In the genomic region with DNA sequence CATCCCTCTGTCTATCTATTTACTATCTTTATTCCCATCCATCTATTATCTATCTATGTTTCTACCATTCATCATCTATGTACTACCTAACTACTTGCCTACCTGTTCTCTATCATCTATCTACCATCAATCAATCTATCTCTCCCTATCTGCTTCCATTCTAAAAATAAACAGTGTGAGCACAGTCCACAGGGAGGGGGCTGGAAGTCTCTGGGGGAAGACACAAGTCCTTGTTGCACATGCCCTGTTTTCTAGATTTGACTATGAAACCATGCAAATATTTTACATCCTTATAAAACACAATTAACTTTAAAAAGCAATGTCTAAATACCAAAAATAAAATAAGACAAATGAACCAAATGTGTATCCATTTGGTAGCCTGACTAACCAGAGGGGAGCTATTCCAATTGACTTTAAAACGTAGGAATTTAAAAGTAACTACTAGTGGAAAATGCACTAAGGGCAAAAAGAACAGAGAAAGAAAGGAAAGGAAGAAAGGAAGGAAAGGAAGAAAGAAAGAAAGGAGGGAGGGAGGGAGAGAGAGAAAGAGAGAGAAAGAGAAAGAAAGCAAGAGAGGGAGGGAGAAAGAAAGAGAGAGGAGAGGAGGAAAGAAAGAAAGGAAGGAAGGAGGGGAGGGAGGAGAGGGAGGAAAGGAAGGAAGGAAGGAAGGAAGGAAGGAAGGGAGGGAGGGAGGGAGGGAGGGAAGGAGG, we compare ENCODE assay signal across 21 cellular contexts. TPM values are rescaled to one million over a fixed set of nuclear protein-coding genes. Genes with fewer than 3 reads are reported as not detected.
DNase-seq lines count a peak whose midpoint lies in the region; ATAC-seq, FAIRE-seq and TF ChIP-seq lines count a peak whose summit lies in the region.
"Had no signal": no experiment of that assay in that cellular context is flagged by ENCODE, and none has a peak within 500 bp of the region (broad histone marks: within the 10 kb centered on the region; RNA-seq: fewer than 3 reads in every experiment).

No MANE protein-coding gene starts in this region.

- POLR2A ChIA-PET in Panc1 (lab: Charles Lee) = no interaction called here
- POLR2A ChIA-PET in K562 (lab: Yijun Ruan, JAX) = interaction anchor here (0.7 kb wide), 1 partner anchor 12 kb away, joined by 4 read pairs; no protein-coding TSS in a partner anchor

- no peaks in the 10 kb centered on the region for H3K27me3 ChIP-seq in DND-41 (ENCODE audit: insufficient read depth, low read length, poor library complexity)
- H3K27me3 ChIP-seq in Panc1 (ENCODE audit: control insufficient read depth, insufficient read depth, low read length) = no peaks in the 10 kb centered on the region
- peaks cover 22 to 36% of the 10 kb centered on the region in 2 experiments for H3K27me3 ChIP-seq in K562 (ENCODE audit: control insufficient read depth in 2 of 2, insufficient read depth in 2 of 2, low read length in 2 of 2)
- no peaks in the 10 kb centered on the region for H3K27me3 ChIP-seq in vagina
- H3K27me3 ChIP-seq in stomach = peaks cover 5 to 75% (median 22%) of the 10 kb centered on the region in 3 donors

- DNase-seq in DND-41 (no peak), Panc1 (ENCODE audit: low read depth, low spot score) (no peak), K562 (ENCODE audit: extremely low read depth in 1 of 4, low spot score in 3 of 4) (no peak), activated T-cell treated with anti-CD3 and anti-CD28 coated beads for 4 hours (no peak), vagina (ENCODE audit: extremely low spot score in 2 of 2) (no peak), stomach (no peak)
- DNase-seq: 8988T; C1 segment of cervical spinal cord; CD4-positive, CD25-positive, alpha-beta regulatory T cell; CD8-positive, alpha-beta T cell; DMS 273 treated with DMSO at 0.1 percent for 48 hours; GF-D8; GOT3 had no signal

- intact Hi-C loops in Panc1 (cut with micrococcal nuclease; ENCODE audit: unreplicated experiment) = no loop called here
- intact Hi-C loops in K562 (cut with micrococcal nuclease) = no loop called here
- intact Hi-C loops in vagina (cut with DNase I) = no loop called here
- intact Hi-C loops in stomach (cut with DNase I; ENCODE audit: low total_unique reads) = no loop called here

- H2AFZ ChIP-seq in DND-41 (ENCODE audit: low read depth, low read length) (no peak overlapping the region), K562 (ENCODE audit: low read depth, low read length) (no peak overlapping the region)

- no peaks in the 10 kb centered on the region for H3K9me3 ChIP-seq in DND-41 (ENCODE audit: insufficient read depth, low read length, severe bottlenecking)
- H3K9me3 ChIP-seq in Panc1 (ENCODE audit: control insufficient read depth, insufficient read depth, low read depth, low read length) = no peaks in the 10 kb centered on the region
- no peaks in the 10 kb centered on the region for H3K9me3 ChIP-seq in K562 (replicated peaks; ENCODE audit: control insufficient read depth, insufficient read depth, low read depth, low read length)
- no peaks in the 10 kb centered on the region for H3K9me3 ChIP-seq in vagina
- no peaks in the 10 kb centered on the region for H3K9me3 ChIP-seq in stomach
- H3K9me3 ChIP-seq: A549, HAP-1 had no signal

- H3K4me1 ChIP-seq in DND-41 (ENCODE audit: insufficient read depth, low read length) (peaks cover 93% of the 10 kb centered on the region), Panc1 (ENCODE audit: control insufficient read depth, insufficient read depth, low read length) (peaks cover 78% of the 10 kb centered on the region), K562 (replicated peaks in 1 of 2; ENCODE audit: control insufficient read depth in 2 of 2, insufficient read depth in 2 of 2, low read length in 2 of 2) (peaks cover 6 to 20% of the 10 kb centered on the region in 2 experiments; a peak in 4 of 5 replicates), vagina (peaks cover 10% of the 10 kb centered on the region), stomach (peaks cover 25 to 31% (median 27%) of the 10 kb centered on the region in 4 donors)

- CTCF ChIA-PET in Panc1 (lab: Charles Lee) (interaction anchor here (0.7 kb wide), 1 partner anchor 12 kb away, joined by 3 read pairs; no protein-coding TSS in a partner anchor), K562 (lab: Yijun Ruan, JAX; ENCODE audit: low intra/inter-chr PET ratio) (no interaction called here)

- in situ Hi-C loops in Panc1 (cut with HindIII; ENCODE audit: low pct_unique_long_range_greater_than_20kb, low sequenced_read_pairs) = no loop called here
- in situ Hi-C loops in K562 (cut with MboI) = loop anchor here (5.0 kb wide), 1 partner anchor 168 kb away; no protein-coding TSS in a partner anchor

- H3K27ac ChIP-seq in 22Rv1 (peak overlapping the region; percentile 82), DND-41 (ENCODE audit: low read length) (peak overlapping the region; percentile 51), Panc1 (ENCODE audit: low read length) (peak overlapping the region; percentile 99), K562 (ENCODE audit: extremely low read depth, low read depth, low read length) (no peak overlapping the region), vagina (no peak overlapping the region), stomach (no peak overlapping the region)
- H3K27ac ChIP-seq: A549 had no signal

- H3K4me2 ChIP-seq in DND-41 (ENCODE audit: insufficient read depth, low read length) (no peak overlapping the region), K562 (ENCODE audit: insufficient read depth, low read length) (no peak overlapping the region)
- H3K4me2 ChIP-seq: A549 had no signal

- no peak for TF ChIP-seq EP300 in K562 (IDR thresholded peaks at IDR 0.05; ENCODE audit: low read length)
- TF ChIP-seq EP300 in stomach (IDR thresholded peaks at IDR 0.05) = no peak

- TF ChIP-seq RAD21 in K562 (CRISPR knock-in tag; conservative IDR thresholded peaks at IDR 0.05 in 1 of 2, IDR thresholded peaks at IDR 0.05 in 1 of 2) = no peak

- TF ChIP-seq CTCF in 22Rv1 (IDR thresholded peaks at IDR 0.05) (no peak), DND-41 (IDR thresholded peaks at IDR 0.05; ENCODE audit: borderline replicate concordance, extremely low read depth, low read length, poor library complexity, severe bottlenecking) (no peak), Panc1 (IDR thresholded peaks at IDR 0.05) (no peak), K562 (IDR thresholded peaks at IDR 0.05 in 2 of 3, conservative IDR thresholded peaks at IDR 0.05 in 1 of 3; ENCODE audit: insufficient read depth in 2 of 3, low read depth in 1 of 3, low read length in 3 of 3) (no peak), vagina (IDR thresholded peaks at IDR 0.05) (no peak), stomach (IDR thresholded peaks at IDR 0.05) (no peak)

- H3K4me3 ChIP-seq in DND-41 (ENCODE audit: low read depth in 1 of 2, low read length in 2 of 2) (no peak overlapping the region), Panc1 (ENCODE audit: low read depth in 2 of 2, low read length in 2 of 2) (no peak overlapping the region), K562 (no peak overlapping the region), vagina (no peak overlapping the region), stomach (no peak overlapping the region)
- H3K4me3 ChIP-seq: A549, HAP-1 had no signal

- BruUV-seq in Panc1 (replicated peaks; lab: Mats Ljungman, UMichigan) (no TSS peak), K562 (replicated peaks; lab: Mats Ljungman, UMichigan) (no TSS peak)

- WGBS in K562 (ENCODE audit: insufficient coverage, low coverage, missing lambda C conversion rate) = 0% methylated on average over 1 of the region's 1 CpG
- 53 to 65% (median 54%) methylated on average over 1 of the region's 1 CpG for WGBS in stomach, 5 donors

- H4K20me1 ChIP-seq in DND-41 (ENCODE audit: insufficient read depth, low read length) (no peaks in the 10 kb centered on the region), K562 (replicated peaks; ENCODE audit: control insufficient read depth, insufficient read depth, low read length) (0 out of 2 replicates have a peak, but pooled peaks cover 2% of the 10 kb centered on the region)

- no peaks in the 10 kb centered on the region for H3K9me1 ChIP-seq in K562 (ENCODE audit: control insufficient read depth, insufficient read depth, low read length)

- no peak for FAIRE-seq in K562 (lab: Jason Lieb, UNC)
- FAIRE-seq: A549, D721Med, GM12891, GM18507, H54 had no signal

- H3K79me2 ChIP-seq in DND-41 (ENCODE audit: insufficient read depth, low read length) (no peaks in the 10 kb centered on the region), K562 (ENCODE audit: control insufficient read depth, insufficient read depth, low read length) (no peaks in the 10 kb centered on the region)

- ATAC-seq in DND-41 (ENCODE audit: insufficient read depth, low read depth) (no peak), Panc1 (no peak), K562 (no peak)
- ATAC-seq: A549; CD8-positive, alpha-beta T cell had no signal

- no peaks in the 10 kb centered on the region for H3K36me3 ChIP-seq in DND-41 (ENCODE audit: insufficient read depth, low read length)
- no peaks in the 10 kb centered on the region for H3K36me3 ChIP-seq in Panc1 (ENCODE audit: control insufficient read depth, insufficient read depth, low read length)
- H3K36me3 ChIP-seq in K562 (ENCODE audit: control insufficient read depth, insufficient read depth, low read length) = no peaks in the 10 kb centered on the region
- no peaks in the 10 kb centered on the region for H3K36me3 ChIP-seq in vagina
- no peaks in the 10 kb centered on the region for H3K36me3 ChIP-seq in stomach
- H3K36me3 ChIP-seq: HAP-1 had no signal

- no peak overlapping the region for H3K9ac ChIP-seq in DND-41 (ENCODE audit: low read depth, low read length)
- no peak overlapping the region for H3K9ac ChIP-seq in K562 (ENCODE audit: insufficient read depth in 1 of 2, low read depth in 2 of 2, low read length in 2 of 2)

- no peak for TF ChIP-seq POLR2A in K562 (conservative IDR thresholded peaks at IDR 0.05)
- no peak for TF ChIP-seq POLR2A in vagina (IDR thresholded peaks at IDR 0.05)
- TF ChIP-seq POLR2A in stomach (IDR thresholded peaks at IDR 0.05) = no peak

RNA-seq across cellular contexts. Expression of a gene that starts 13.6 kb away (rescaled TPM):
- total RNA-seq in Panc1 (2021; ENCODE audit: unreplicated experiment) = 67.4 TPM
- polyA plus RNA-seq in Panc1 (2012; ENCODE audit: insufficient read length) = 76.4 TPM
- not detected in 2 replicates for total RNA-seq in K562 (2011; cell fraction: chromatin; rRNA removed; ENCODE audit: low replicate concordance)
- total RNA-seq in K562 (2011; cell fraction: nucleolus; rRNA removed) = not detected in 2 replicates
- 0.07 TPM in 1 of 2 replicates, not detected in the other for total RNA-seq in K562 (2011; cell fraction: nucleoplasm; rRNA removed)
- not detected in 2 replicates for total RNA-seq in K562 (2014; rRNA removed)
- not detected in 2 replicates for total RNA-seq in K562 (2014; rRNA removed; fragmentation: Illumina TruSeq; extraction: Trizol)
- total RNA-seq in K562 (2015; rRNA removed; fragmentation: Illumina TruSeq; extraction: Trizol) = not detected in 2 replicates
- total RNA-seq in K562 (2021) = 0.09 TPM in 1 of 2 replicates, not detected in the other
- polyA plus RNA-seq in K562 (2011; rRNA removed) = not detected in 2 replicates
- polyA plus RNA-seq in K562 (2011; cell fraction: cytosol; rRNA removed) = not detected in 2 replicates
- polyA plus RNA-seq in K562 (2011; cell fraction: nucleus; rRNA removed) = not detected in 2 replicates
- not detected in 2 replicates for polyA plus RNA-seq in K562 (2012)
- polyA plus RNA-seq in K562 (2014; fragmentation: Illumina TruSeq; extraction: Trizol) = not detected in 2 replicates
- not detected for polyA plus RNA-seq in K562 (2014; fragmentation: Nextera tagmentation; extraction: Ambion mirVana)
- polyA plus RNA-seq in K562 (2014; rRNA removed) = not detected in 2 replicates
- polyA minus RNA-seq in K562 (2011; rRNA and poly(A)+ RNA removed) = not detected in 2 replicates
- not detected in 2 replicates for polyA minus RNA-seq in K562 (2011; cell fraction: cytosol; rRNA and poly(A)+ RNA removed)
- not detected in 2 replicates for polyA minus RNA-seq in K562 (2011; cell fraction: nucleus; rRNA and poly(A)+ RNA removed)
- total RNA-seq in vagina = 28.0 TPM
- 10 to 100 TPM in 4 of 5 donors, 1 to 10 TPM in 1; 9.0 to 36.2 (median 13.2) TPM for total RNA-seq in stomach
- 10 to 100 TPM in 2 of 3 donors, 1 to 10 TPM in 1; 8.7 to 37.6 (median 29.2) TPM for polyA plus RNA-seq in stomach
- total RNA-seq: G401 had no signal

Comparison
In these comparisons a context has a peak if more than half of its experiments do, and no peak if none do; other contexts are left out.
1. H3K27ac ChIP-seq: peak in 22Rv1 (single experiment), DND-41 (single experiment) and Panc1 (single experiment); none in K562 (single experiment), vagina (single experiment) and stomach (0 of 5).
2. RNA of a gene that starts 13.6 kb away (total RNA-seq): 67.4 TPM in Panc1 (single experiment), 28.0 TPM in vagina (single experiment) and 9.0 to 36.2 TPM in stomach; 0.07 to 0.09 TPM in K562; every median in the first group is over 4 times any median in the second.